20 cellular contexts compared by ENCODE assay signal in the genomic region with DNA sequence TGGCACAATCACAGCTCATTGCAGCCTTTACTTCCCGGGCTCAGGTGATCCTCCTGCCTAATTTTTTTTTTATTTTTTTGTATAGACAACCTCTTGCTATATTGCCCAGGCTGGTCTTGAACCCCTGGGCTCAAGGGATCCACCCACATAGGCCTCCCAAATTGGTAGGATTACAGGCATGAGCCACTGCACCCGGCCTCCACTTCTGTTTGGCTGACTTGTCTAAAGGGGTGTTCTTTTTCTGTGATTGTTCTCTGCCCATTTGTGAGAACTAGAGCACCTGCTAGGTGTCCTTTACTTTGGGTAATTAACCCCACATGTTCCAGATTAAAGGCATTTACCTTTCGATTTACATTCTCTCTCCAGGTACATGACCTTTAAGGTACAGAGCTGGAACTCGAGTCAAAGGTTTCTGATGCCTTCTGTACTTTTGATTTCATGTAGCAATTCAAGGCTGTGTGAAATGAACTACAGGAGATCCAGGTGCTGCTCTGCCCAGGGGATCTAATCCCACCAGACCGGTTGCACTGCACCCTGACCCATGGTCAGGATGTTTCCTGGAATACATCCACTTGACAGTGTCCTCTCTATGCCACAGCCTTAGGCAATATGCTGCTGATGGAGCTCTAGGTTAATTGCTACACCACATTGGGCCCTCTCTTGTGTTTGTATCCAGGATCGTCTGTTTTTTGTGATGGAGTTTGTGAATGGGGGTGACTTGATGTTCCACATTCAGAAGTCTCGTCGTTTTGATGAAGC.
DNase-seq lines count a peak whose midpoint lies in the region; ATAC-seq and TF ChIP-seq lines count a peak whose summit lies in the region.
"Had no signal": no experiment of that assay in that cellular context is flagged by ENCODE, and none has a peak within 500 bp of the region (broad histone marks: within the 10 kb centered on the region; RNA-seq: fewer than 3 reads in every experiment).

No MANE protein-coding gene starts in this region.

- H3K27ac Mint-ChIP-seq in CD4-positive, alpha-beta T cell, result peak overlapping the region; percentile 79
- H3K27ac Mint-ChIP-seq in activated naive CD8-positive, alpha-beta T cell, result peak overlapping the region; percentile 81
- H3K27ac Mint-ChIP-seq in neural crest cell (ENCODE audit: unreplicated experiment), result peak overlapping the region; percentile 66
- H3K27ac Mint-ChIP-seq: activated T-helper 2 cell treated with anti-CD3 and anti-CD28 coated beads, Interferon-gamma antibody, Interleukin-2, Interleukin-4, amounts not matched to agents 10 μg/mL and 5 μg/mL and 100 μg/mL, durations not matched to agents 14 hours and 24 hours and 36 hours had no signal

- POLR2A ChIA-PET in CD4-positive, alpha-beta T cell (lab: Charles Lee), result interaction anchor here (0.9 kb wide), 1 partner anchor 212 kb away, joined by 3 read pairs; no protein-coding TSS in a partner anchor

- peaks cover 36% of the 10 kb centered on the region for H3K36me3 Mint-ChIP-seq in CD4-positive, alpha-beta T cell (ENCODE audit: low read depth)
- peaks cover 28% of the 10 kb centered on the region for H3K36me3 Mint-ChIP-seq in activated naive CD8-positive, alpha-beta T cell
- no peaks in the 10 kb centered on the region for H3K36me3 Mint-ChIP-seq in neural crest cell (ENCODE audit: low read depth)

- H3K27ac ChIP-seq in CD4-positive, alpha-beta T cell (ENCODE audit: low read depth, low read length), result no peak overlapping the region
- H3K27ac ChIP-seq: gastrocnemius medialis, sigmoid colon had no signal

- H3K27me3 Mint-ChIP-seq in CD4-positive, alpha-beta T cell, result no peaks in the 10 kb centered on the region
- no peaks in the 10 kb centered on the region for H3K27me3 Mint-ChIP-seq in activated naive CD8-positive, alpha-beta T cell
- peaks cover 16% of the 10 kb centered on the region for H3K27me3 Mint-ChIP-seq in neural crest cell (ENCODE audit: low read depth)

- intact Hi-C loops in CD4-positive, alpha-beta T cell (cut with DNase I, micrococcal nuclease), result no loop called here

- CTCF ChIA-PET in CD4-positive, alpha-beta T cell (lab: Charles Lee), result no interaction called here

- DNase-seq in CD4-positive, alpha-beta T cell, result no peak
- DNase-seq in COLO668 (lab: John Stamatoyannopoulos, UW; ENCODE audit: unreplicated experiment) (peak; percentile 50), neural crest cell (ENCODE audit: low read depth, low spot score) (no peak), ureter (ENCODE audit: low spot score) (no peak), DMS 273 treated with DMSO at 0.1 percent for 48 hours (lab: John Stamatoyannopoulos, UW) (no peak)
- DNase-seq: BE2C; DMS153; gastrocnemius medialis; left colon; MM.1S; NCI-H187 treated with DMSO at 0.1 percent for 48 hours; NCI-H526; occipital lobe; Peyer's patch; sigmoid colon; stimulated activated CD4-positive, alpha-beta T cell treated with anti-CD3 and anti-CD28 coated beads, Interleukin-1b, Interleukin-23, amount 100 ng/mL, for 48 hours had no signal

- H3K27me3 ChIP-seq in CD4-positive, alpha-beta T cell (ENCODE audit: control insufficient read depth, insufficient read depth, low read length), result no peaks in the 10 kb centered on the region
- H3K27me3 ChIP-seq: BE2C, gastrocnemius medialis, Peyer's patch, sigmoid colon had no signal

- ATAC-seq in CD4-positive, alpha-beta T cell (ENCODE audit: poor library complexity), result no peak
- no peak for ATAC-seq in HG03159 (IDR thresholded peaks at IDR 0.05; ENCODE audit: unreplicated experiment)
- ATAC-seq: gastrocnemius medialis, HepG2, left colon had no signal

- TF ChIP-seq CTCF in CD4-positive, alpha-beta T cell (IDR thresholded peaks at IDR 0.05), result no peak
- no peak for TF ChIP-seq CTCF in neural crest cell (conservative IDR thresholded peaks at IDR 0.05)

- H3K4me1 Mint-ChIP-seq in CD4-positive, alpha-beta T cell (ENCODE audit: low read depth), result peaks cover 81% of the 10 kb centered on the region
- peaks cover 81% of the 10 kb centered on the region for H3K4me1 Mint-ChIP-seq in activated naive CD8-positive, alpha-beta T cell (ENCODE audit: low read depth)
- H3K4me1 Mint-ChIP-seq in neural crest cell, result peaks cover 24% of the 10 kb centered on the region

- no peaks in the 10 kb centered on the region for H3K9me3 ChIP-seq in CD4-positive, alpha-beta T cell (ENCODE audit: control insufficient read depth, low read length)
- H3K9me3 ChIP-seq: BE2C, gastrocnemius medialis, Peyer's patch, sigmoid colon had no signal

- no peaks in the 10 kb centered on the region for H3K9me3 Mint-ChIP-seq in CD4-positive, alpha-beta T cell
- no peaks in the 10 kb centered on the region for H3K9me3 Mint-ChIP-seq in activated naive CD8-positive, alpha-beta T cell (ENCODE audit: low read depth)
- peaks cover 2% of the 10 kb centered on the region for H3K9me3 Mint-ChIP-seq in neural crest cell
- H3K9me3 Mint-ChIP-seq: activated T-helper 2 cell treated with anti-CD3 and anti-CD28 coated beads, Interferon-gamma antibody, Interleukin-2, Interleukin-4, amounts not matched to agents 10 μg/mL and 5 μg/mL and 100 μg/mL, durations not matched to agents 14 hours and 24 hours and 36 hours had no signal

- H3K4me3 Mint-ChIP-seq in CD4-positive, alpha-beta T cell, result no peak overlapping the region
- no peak overlapping the region for H3K4me3 Mint-ChIP-seq in activated naive CD8-positive, alpha-beta T cell
- H3K4me3 Mint-ChIP-seq in neural crest cell, result no peak overlapping the region
